ENCODE assay signal across 19 cellular contexts in the genomic region with DNA sequence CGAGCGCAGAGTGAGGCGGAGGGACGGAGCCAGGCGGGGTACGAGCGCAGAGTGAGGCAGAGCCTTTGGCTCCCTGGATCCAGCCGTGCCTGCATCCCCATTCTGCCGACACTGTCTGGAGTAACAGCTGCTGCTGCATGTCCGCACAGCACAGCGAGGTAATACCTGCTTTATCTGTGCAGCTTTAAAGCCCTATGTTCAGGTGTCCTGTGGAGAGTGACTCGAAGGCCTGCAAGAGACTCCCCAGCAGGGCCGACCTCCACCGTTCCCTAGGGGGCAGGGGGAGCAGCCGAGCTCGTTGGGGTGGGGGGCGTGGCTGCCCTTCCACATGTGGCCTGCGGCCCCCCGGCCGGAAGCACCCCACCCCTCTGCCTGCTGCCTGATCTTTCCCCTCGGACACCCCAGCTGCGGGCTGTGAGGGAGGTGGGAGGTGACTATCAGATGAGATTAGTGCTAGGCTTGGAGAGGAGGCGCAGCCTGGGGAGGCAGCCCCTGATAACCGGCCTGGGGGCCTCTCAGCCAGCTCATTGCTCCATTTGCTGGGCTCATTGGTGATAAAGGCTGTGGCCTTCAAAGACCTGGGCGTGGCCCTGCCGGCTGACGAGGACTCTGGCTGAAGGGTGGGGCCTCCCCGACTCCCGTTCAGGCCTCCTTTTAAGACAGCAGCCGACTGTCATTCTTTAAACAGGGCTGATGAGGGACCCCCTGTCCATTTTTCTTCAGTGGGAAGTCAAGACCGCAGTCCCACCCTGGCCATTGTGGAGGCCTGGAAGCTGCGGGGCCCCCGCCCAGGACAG. TPM values are rescaled to one million over a fixed set of nuclear protein-coding genes. Genes with fewer than 3 reads are reported as not detected.
DNase-seq lines count a peak whose midpoint lies in the region; ATAC-seq and TF ChIP-seq lines count a peak whose summit lies in the region.
"Had no signal": no experiment of that assay in that cellular context is flagged by ENCODE, and none has a peak within 500 bp of the region (broad histone marks: within the 10 kb centered on the region; RNA-seq: fewer than 3 reads in every experiment).

No MANE protein-coding gene starts in this region.

- no peaks in the 10 kb centered on the region for H3K27me3 ChIP-seq in WERI-Rb-1 (ENCODE audit: insufficient read depth, low read depth, severe bottlenecking)
- peaks cover 0 to 88% of the 10 kb centered on the region in 2 donors for H3K27me3 ChIP-seq in tibial nerve
- H3K27me3 ChIP-seq: ascending aorta had no signal

- TF ChIP-seq CTCF in WERI-Rb-1 (IDR thresholded peaks at IDR 0.05; ENCODE audit: low read depth, low read length) (no peak), mucosa of descending colon (IDR thresholded peaks at IDR 0.05) (no peak), tibial nerve (IDR thresholded peaks at IDR 0.05) (no peak)

- TF ChIP-seq POLR2A in tibial nerve (IDR thresholded peaks at IDR 0.05): no peak

- H3K4me1 ChIP-seq in mucosa of descending colon (ENCODE audit: low read depth): no peaks in the 10 kb centered on the region
- no peaks in the 10 kb centered on the region for H3K4me1 ChIP-seq in tibial nerve
- H3K4me1 ChIP-seq: ascending aorta had no signal

- no peak overlapping the region for H3K4me3 ChIP-seq in WERI-Rb-1 (ENCODE audit: low read depth, low read length)
- H3K4me3 ChIP-seq in mucosa of descending colon: no peak overlapping the region
- H3K4me3 ChIP-seq in tibial nerve: no peak overlapping the region
- H3K4me3 ChIP-seq: ascending aorta had no signal

- intact Hi-C loops in mucosa of descending colon (cut with DNase I, micrococcal nuclease) (no loop called here), sciatic nerve (cut with DNase I) (no loop called here)

- ATAC-seq in mucosa of descending colon (peak; percentile 72), sciatic nerve (no peak), GM19452 (IDR thresholded peaks at IDR 0.05; ENCODE audit: unreplicated experiment) (no peak)
- ATAC-seq: activated CD4-positive, alpha-beta T cell treated with anti-CD3 and anti-CD28 coated beads for 36 hours had no signal

- no peaks in the 10 kb centered on the region for H3K36me3 ChIP-seq in WERI-Rb-1
- no peaks in the 10 kb centered on the region for H3K36me3 ChIP-seq in mucosa of descending colon (ENCODE audit: low read depth)
- H3K36me3 ChIP-seq in tibial nerve: no peaks in the 10 kb centered on the region
- H3K36me3 ChIP-seq: ascending aorta had no signal

- WGBS in tibial nerve, 2 donors: 45 to 63% methylated on average over 27 to 31 of the region's 33 CpGs

- peak overlapping the region; percentile 71 for H3K27ac ChIP-seq in WERI-Rb-1
- no peak overlapping the region for H3K27ac ChIP-seq in tibial nerve
- H3K27ac ChIP-seq: ascending aorta had no signal

- DNase-seq in COLO668 (lab: John Stamatoyannopoulos, UW; ENCODE audit: unreplicated experiment): peak; percentile 3
- peak in 75 of 76 experiments; percentile 46 to 98 (median 93) for DNase-seq in HUDEP-2 (lab: John Stamatoyannopoulos, UW; ENCODE audit: unreplicated experiment in 76 of 76)
- peak; percentile 91 for DNase-seq in WERI-Rb-1
- peak; percentile 66 to 72 (median 66) for DNase-seq in mucosa of descending colon
- DNase-seq in sciatic nerve (ENCODE audit: low spot score): no peak
- no peak for DNase-seq in C1 segment of cervical spinal cord (lab: John Stamatoyannopoulos, UW)
- no peak for DNase-seq in tibial nerve (ENCODE audit: low spot score in 2 of 2)
- DNase-seq: activated CD4-positive, alpha-beta T cell treated with anti-CD3 and anti-CD28 coated beads for 36 hours; immature natural killer cell; NCI-H2029 treated with DMSO at 0.1 percent for 48 hours; NCI-H69; retina; RPMI8226; stimulated activated CD4-positive, alpha-beta T cell treated with anti-CD3 and anti-CD28 coated beads, Interleukin-1b, Interleukin-23, amount 100 ng/mL, for 48 hours; substantia nigra had no signal

- no peaks in the 10 kb centered on the region for H3K9me3 ChIP-seq in WERI-Rb-1 (ENCODE audit: severe bottlenecking)
- no peaks in the 10 kb centered on the region for H3K9me3 ChIP-seq in mucosa of descending colon
- no peaks in the 10 kb centered on the region for H3K9me3 ChIP-seq in tibial nerve
- H3K9me3 ChIP-seq: ascending aorta had no signal

- no peak for TF ChIP-seq EP300 in tibial nerve (IDR thresholded peaks at IDR 0.05)

RNA-seq across cellular contexts. Expression of a gene that starts 8.0 kb away (rescaled TPM):
- 1 to 10 TPM in 1 of 3 donors, under 1 TPM in 2; 0.09 to 1.2 (median 0.36) TPM for total RNA-seq in mucosa of descending colon
- 3.0 TPM for total RNA-seq in sciatic nerve
- total RNA-seq in tibial nerve: 10 to 100 TPM in 1 of 4 donors, 1 to 10 TPM in 3; 2.5 to 10.5 (median 4.9) TPM
- total RNA-seq: activated CD4-positive, alpha-beta T cell treated with anti-CD3 and anti-CD28 coated beads for 36 hours; endothelial cell of umbilical vein; T-helper 1 cell treated with Interleukin-12 subunit alpha and Interleukin-12 subunit beta and Interleukin-4 antibody, amounts not matched to agents 30 ng/mL and 1 ng/mL, for 36 hours had no signal

RNA-seq across cellular contexts. Expression of a gene that starts 15.6 kb away (rescaled TPM):
- not detected for total RNA-seq in mucosa of descending colon
- total RNA-seq in sciatic nerve: not detected
- total RNA-seq in tibial nerve: not detected
- total RNA-seq: activated CD4-positive, alpha-beta T cell treated with anti-CD3 and anti-CD28 coated beads for 36 hours; ascending aorta; endothelial cell of umbilical vein; T-helper 1 cell treated with Interleukin-12 subunit alpha and Interleukin-12 subunit beta and Interleukin-4 antibody, amounts not matched to agents 30 ng/mL and 1 ng/mL, for 36 hours had no signal

RNA-seq across cellular contexts. Expression of a gene that starts 31.0 kb away (rescaled TPM):
- total RNA-seq in mucosa of descending colon (1 to 10 TPM; 4.8 to 7.0 (median 5.2) TPM), sciatic nerve (20.7 TPM), tibial nerve (10 to 100 TPM in 1 of 4 donors, 1 to 10 TPM in 3; 2.7 to 11.3 (median 6.4) TPM)

Comparison
In these comparisons a context has a peak if more than half of its experiments do, and no peak if none do; other contexts are left out.
1. DNase-seq: peak in COLO668 (single experiment), HUDEP-2 (75 of 76), WERI-Rb-1 (single experiment) and mucosa of descending colon (3 of 3); none in sciatic nerve (single experiment), C1 segment of cervical spinal cord (0 of 14) and tibial nerve (0 of 2).